In the genomic region with DNA sequence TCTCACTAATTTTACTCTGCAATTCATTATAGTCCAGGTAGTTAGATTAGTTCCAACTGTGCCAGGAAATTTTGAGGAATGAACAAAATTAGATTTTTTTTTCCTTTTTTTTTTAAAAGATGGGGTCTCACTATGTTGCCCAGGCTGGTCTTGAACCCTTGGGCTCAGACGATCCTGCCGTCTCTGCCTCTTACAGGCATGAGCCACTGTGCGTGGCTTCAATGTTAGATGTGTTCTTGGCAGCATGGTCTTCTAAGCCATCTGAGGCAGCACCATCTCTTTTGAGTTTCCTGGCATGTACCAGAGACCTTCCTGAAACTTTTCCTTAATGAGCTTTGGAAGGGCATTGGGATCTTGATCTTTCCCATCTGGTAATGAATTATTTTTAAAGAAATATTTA, we compare ENCODE assay signal across 32 cellular contexts. TPM values are rescaled to one million over a fixed set of nuclear protein-coding genes. Genes with fewer than 3 reads are reported as not detected.
"Had no signal": no experiment of that assay in that cellular context is flagged by ENCODE, and none has a peak within 500 bp of the region (broad histone marks: within the 10 kb centered on the region; RNA-seq: fewer than 3 reads in every experiment).

No MANE protein-coding gene starts in this region.

- DNase-seq: stimulated activated CD4-positive, alpha-beta T cell treated with anti-CD3 and anti-CD28 coated beads, Interleukin-2, amount 100 ng/mL, for 48 hours; stimulated activated CD4-positive, alpha-beta T cell treated with anti-CD3 and anti-CD28 coated beads, Interleukin-4, amount 100 ng/mL, for 1 hour; stimulated activated CD4-positive, alpha-beta T cell treated with anti-CD3 and anti-CD28 coated beads, Interleukin-4, amount 100 ng/mL, for 24 hours; stimulated activated CD4-positive, alpha-beta T cell treated with anti-CD3 and anti-CD28 coated beads, Interleukin-4, amount 100 ng/mL, for 4 hours; stimulated activated CD8-positive, alpha-beta memory T cell treated with anti-CD3 and anti-CD28 coated beads, Interleukin-4, amount 100 ng/mL, for 48 hours; stimulated activated naive B cell treated with anti-CD40 and anti-IgM and Interleukin-4, amounts not matched to agents 10 μg/mL and 1 μg/mL and 100 μg/mL, for 72 hours; stimulated activated naive CD4-positive, alpha-beta T cell; stimulated activated naive CD4-positive, alpha-beta T cell treated with Interleukin-2 at 50 U/mL for 16 hours; stimulated activated naive CD8-positive, alpha-beta T cell treated with anti-CD3 and anti-CD28 coated beads, Interleukin-15, amount 100 ng/mL, for 72 hours; stimulated activated naive CD8-positive, alpha-beta T cell treated with anti-CD3 and anti-CD28 coated beads, Interleukin-15, Interleukin-2, amounts not matched to agents 100 U/mL and 50 U/mL, for 24 hours; stomach; substantia nigra; testis; thyroid gland; tibial artery; transverse colon; trophoblast cell; upper lobe of left lung; upper lobe of right lung; uterus had no signal

- H3K36me3 Mint-ChIP-seq: stimulated activated effector memory CD8-positive, alpha-beta T cell treated with anti-CD3 and anti-CD28 coated beads, Interleukin-12 subunit alpha, Interleukin-12 subunit beta, amount 100 ng/mL, for 72 hours; stimulated activated memory B cell treated with anti-CD40 and anti-IgM and Interleukin-4, amounts not matched to agents 10 μg/mL and 1 μg/mL and 100 μg/mL, for 72 hours; stimulated activated naive B cell treated with anti-CD40 and anti-IgM and Interleukin-4, amounts not matched to agents 10 μg/mL and 1 μg/mL and 100 μg/mL, for 72 hours; type B pancreatic cell had no signal

- H3K4me3 ChIP-seq: stomach, suprapubic skin, testis, thoracic aorta, thyroid gland, tibial artery, tibial nerve, transverse colon, upper lobe of left lung, upper lobe of right lung, uterus, vagina had no signal

- H3K36me3 ChIP-seq: stomach, suprapubic skin, thoracic aorta, thyroid gland, tibial artery, tibial nerve, transverse colon, upper lobe of left lung, upper lobe of right lung, uterus, vagina had no signal

- H3K27me3 ChIP-seq: testis, thyroid gland, uterus, vagina had no signal

- FAIRE-seq: urothelium cell line had no signal

- H3K9me3 Mint-ChIP-seq: stimulated activated effector memory CD8-positive, alpha-beta T cell treated with anti-CD3 and anti-CD28 coated beads, Interleukin-12 subunit alpha, Interleukin-12 subunit beta, amount 100 ng/mL, for 72 hours; stimulated activated memory B cell treated with anti-CD40 and anti-IgM and Interleukin-4, amounts not matched to agents 10 μg/mL and 1 μg/mL and 100 μg/mL, for 72 hours; stimulated activated naive B cell treated with anti-CD40 and anti-IgM and Interleukin-4, amounts not matched to agents 10 μg/mL and 1 μg/mL and 100 μg/mL, for 72 hours; stimulated activated naive CD8-positive, alpha-beta T cell treated with anti-CD3 and anti-CD28 coated beads, Interleukin-15, amount 100 ng/mL, for 72 hours; stimulated activated naive CD8-positive, alpha-beta T cell treated with anti-CD3 and anti-CD28 coated beads, Interleukin-15, Interleukin-2, amounts not matched to agents 100 ng/mL and 50 ng/mL, for 24 hours; type B pancreatic cell had no signal

- ATAC-seq: stimulated activated effector memory CD8-positive, alpha-beta T cell treated with anti-CD3 and anti-CD28 coated beads, Interleukin-12 subunit alpha, Interleukin-12 subunit beta, amount 100 ng/mL, for 72 hours; stimulated activated memory B cell treated with anti-CD40 and anti-IgM and Interleukin-4, amounts not matched to agents 10 μg/mL and 1 μg/mL and 100 μg/mL, for 72 hours; stimulated activated naive B cell treated with anti-CD40 and anti-IgM and Interleukin-4, amounts not matched to agents 10 μg/mL and 1 μg/mL and 100 μg/mL, for 72 hours; stimulated activated naive CD8-positive, alpha-beta T cell treated with anti-CD3 and anti-CD28 coated beads, Interleukin-15, amount 100 ng/mL, for 72 hours; stimulated activated naive CD8-positive, alpha-beta T cell treated with anti-CD3 and anti-CD28 coated beads, Interleukin-15, Interleukin-2, amounts not matched to agents 100 U/mL and 50 U/mL, for 24 hours; upper lobe of right lung had no signal

- H3K27ac Mint-ChIP-seq: stimulated activated memory B cell treated with anti-CD40 and anti-IgM and Interleukin-4, amounts not matched to agents 10 μg/mL and 1 μg/mL and 100 μg/mL, for 72 hours; stimulated activated naive B cell treated with anti-CD40 and anti-IgM and Interleukin-4, amounts not matched to agents 10 μg/mL and 1 μg/mL and 100 μg/mL, for 72 hours; stimulated activated naive CD8-positive, alpha-beta T cell treated with anti-CD3 and anti-CD28 coated beads, Interleukin-15, amount 100 ng/mL, for 72 hours; stimulated activated naive CD8-positive, alpha-beta T cell treated with anti-CD3 and anti-CD28 coated beads, Interleukin-15, Interleukin-2, amounts not matched to agents 100 ng/mL and 50 ng/mL, for 24 hours; type B pancreatic cell had no signal

- H3K4me3 Mint-ChIP-seq: stimulated activated effector memory CD8-positive, alpha-beta T cell treated with anti-CD3 and anti-CD28 coated beads, Interleukin-12 subunit alpha, Interleukin-12 subunit beta, amount 100 ng/mL, for 72 hours; stimulated activated memory B cell treated with anti-CD40 and anti-IgM and Interleukin-4, amounts not matched to agents 10 μg/mL and 1 μg/mL and 100 μg/mL, for 72 hours; stimulated activated naive B cell treated with anti-CD40 and anti-IgM and Interleukin-4, amounts not matched to agents 10 μg/mL and 1 μg/mL and 100 μg/mL, for 72 hours; stimulated activated naive CD8-positive, alpha-beta T cell treated with anti-CD3 and anti-CD28 coated beads, Interleukin-15, amount 100 ng/mL, for 72 hours; stimulated activated naive CD8-positive, alpha-beta T cell treated with anti-CD3 and anti-CD28 coated beads, Interleukin-15, Interleukin-2, amounts not matched to agents 100 ng/mL and 50 ng/mL, for 24 hours; type B pancreatic cell had no signal

- H3K9me3 ChIP-seq: stomach, suprapubic skin, testis, thoracic aorta, thyroid gland, tibial artery, tibial nerve, transverse colon, upper lobe of left lung, upper lobe of right lung, uterus, vagina had no signal

- H3K4me1 ChIP-seq: upper lobe of right lung had no signal

- H3K27ac ChIP-seq: stomach, suprapubic skin, testis, thoracic aorta, thyroid gland, tibial artery, tibial nerve, transverse colon, upper lobe of left lung, upper lobe of right lung, uterus, vagina had no signal

RNA-seq across cellular contexts. Expression of a gene that starts 2.6 kb away (rescaled TPM):
- total RNA-seq: suprapubic skin, thoracic aorta, thyroid gland, tibial nerve, transverse colon, upper lobe of left lung, upper lobe of right lung, ureter, vagina had no signal
- polyA plus RNA-seq: stomach, urinary bladder had no signal

RNA-seq across cellular contexts. Expression of a gene that starts 42.2 kb away (rescaled TPM):
- total RNA-seq: stomach, subcutaneous adipose tissue, tibial nerve, transverse colon, ureter, vagina had no signal
